12 cellular contexts compared by ENCODE assay signal in genomic region chr6:137879301-137879700, GRCh38. TPM values are rescaled to one million over a fixed set of nuclear protein-coding genes. Genes with fewer than 3 reads are reported as not detected.
DNase-seq lines count a peak whose midpoint lies in the region; ATAC-seq and TF ChIP-seq lines count a peak whose summit lies in the region.
"Had no signal": no experiment of that assay in that cellular context is flagged by ENCODE, and none has a peak within 500 bp of the region (broad histone marks: within the 10 kb centered on the region; RNA-seq: fewer than 3 reads in every experiment).

No MANE protein-coding gene starts in this region.

- DNase-seq in activated CD4-positive, alpha-beta T cell treated with anti-CD3 and anti-CD28 coated beads, Interleukin-2, amount 10 ng/mL, durations not matched to agents 24 days and 14 days: no peak
- DNase-seq in activated CD4-positive, alpha-beta T cell treated with anti-CD3 and anti-CD28 coated beads for 1 hour: no peak
- DNase-seq in epithelial cell of prostate (ENCODE audit: low read depth, low spot score): no peak
- no peak for DNase-seq in NOMO-1 treated with DMSO at 0.1 percent for 48 hours (lab: John Stamatoyannopoulos, UW; ENCODE audit: unreplicated experiment)
- DNase-seq in GM10266 (ENCODE audit: extremely low spot score): no peak
- no peak for DNase-seq in stimulated activated CD4-positive, alpha-beta T cell treated with anti-CD3 and anti-CD28 coated beads, Interleukin-4, amount 100 ng/mL, for 1 hour
- DNase-seq: foreskin melanocyte, PC-9 had no signal

- H3K27me3 Mint-ChIP-seq in activated CD4-positive, alpha-beta T cell treated with anti-CD3 and anti-CD28 coated beads, Interleukin-2, amount 10 ng/mL, durations not matched to agents 24 days and 14 days: no peaks in the 10 kb centered on the region
- no peaks in the 10 kb centered on the region for H3K27me3 Mint-ChIP-seq in stimulated activated memory B cell treated with anti-CD40 and anti-IgM and Interleukin-4, amounts not matched to agents 10 μg/mL and 1 μg/mL and 100 μg/mL, for 72 hours

- peaks cover 92% of the 10 kb centered on the region for H3K36me3 Mint-ChIP-seq in activated CD4-positive, alpha-beta T cell treated with anti-CD3 and anti-CD28 coated beads, Interleukin-2, amount 10 ng/mL, durations not matched to agents 24 days and 14 days (ENCODE audit: low read depth)
- peaks cover 81% of the 10 kb centered on the region for H3K36me3 Mint-ChIP-seq in stimulated activated memory B cell treated with anti-CD40 and anti-IgM and Interleukin-4, amounts not matched to agents 10 μg/mL and 1 μg/mL and 100 μg/mL, for 72 hours

- intact Hi-C loops in activated CD4-positive, alpha-beta T cell treated with anti-CD3 and anti-CD28 coated beads, Interleukin-2, amount 10 ng/mL, durations not matched to agents 24 days and 14 days (cut with micrococcal nuclease): no loop called here

- peak overlapping the region; percentile 36 for H3K27ac ChIP-seq in epithelial cell of prostate
- H3K27ac ChIP-seq: A549, PC-9, thoracic aorta had no signal

- TF ChIP-seq CTCF in GM10266 (IDR thresholded peaks at IDR 0.05; ENCODE audit: control insufficient read depth, insufficient read depth, low read depth, missing control alignments): no peak

- peak overlapping the region; percentile 66 for H3K4me3 Mint-ChIP-seq in activated CD4-positive, alpha-beta T cell treated with anti-CD3 and anti-CD28 coated beads, Interleukin-2, amount 10 ng/mL, durations not matched to agents 24 days and 14 days
- H3K4me3 Mint-ChIP-seq in stimulated activated memory B cell treated with anti-CD40 and anti-IgM and Interleukin-4, amounts not matched to agents 10 μg/mL and 1 μg/mL and 100 μg/mL, for 72 hours: peak overlapping the region; percentile 50

- TF ChIP-seq POLR2A in GM19099 (IDR thresholded peaks at IDR 0.05; ENCODE audit: extremely low read depth, insufficient read length, low read depth): peak; percentile 16

- no peak for ATAC-seq in stimulated activated memory B cell treated with anti-CD40 and anti-IgM and Interleukin-4, amounts not matched to agents 10 μg/mL and 1 μg/mL and 100 μg/mL, for 72 hours
- ATAC-seq: A549 had no signal

- no peaks in the 10 kb centered on the region for H3K9me3 Mint-ChIP-seq in activated CD4-positive, alpha-beta T cell treated with anti-CD3 and anti-CD28 coated beads, Interleukin-2, amount 10 ng/mL, durations not matched to agents 24 days and 14 days
- no peaks in the 10 kb centered on the region for H3K9me3 Mint-ChIP-seq in stimulated activated memory B cell treated with anti-CD40 and anti-IgM and Interleukin-4, amounts not matched to agents 10 μg/mL and 1 μg/mL and 100 μg/mL, for 72 hours

- peak overlapping the region; percentile 77 for H3K27ac Mint-ChIP-seq in activated CD4-positive, alpha-beta T cell treated with anti-CD3 and anti-CD28 coated beads, Interleukin-2, amount 10 ng/mL, durations not matched to agents 24 days and 14 days
- peak overlapping the region; percentile 17 for H3K27ac Mint-ChIP-seq in stimulated activated memory B cell treated with anti-CD40 and anti-IgM and Interleukin-4, amounts not matched to agents 10 μg/mL and 1 μg/mL and 100 μg/mL, for 72 hours

- peaks cover 68% of the 10 kb centered on the region for H3K4me1 Mint-ChIP-seq in activated CD4-positive, alpha-beta T cell treated with anti-CD3 and anti-CD28 coated beads, Interleukin-2, amount 10 ng/mL, durations not matched to agents 24 days and 14 days
- peaks cover 61% of the 10 kb centered on the region for H3K4me1 Mint-ChIP-seq in stimulated activated memory B cell treated with anti-CD40 and anti-IgM and Interleukin-4, amounts not matched to agents 10 μg/mL and 1 μg/mL and 100 μg/mL, for 72 hours

RNA-seq across cellular contexts. Expression of gene TNFAIP3, which starts 12.2 kb away (rescaled TPM):
- total RNA-seq in activated CD4-positive, alpha-beta T cell treated with anti-CD3 and anti-CD28 coated beads, Interleukin-2, amount 10 ng/mL, durations not matched to agents 24 days and 14 days: 249 and 254 TPM in 2 replicates
